ENCODE assay signal across 26 cellular contexts in genomic region chr19:12689581-12690216, GRCh38. TPM values are rescaled to one million over a fixed set of nuclear protein-coding genes. Genes with fewer than 3 reads are reported as not detected.
"Had no signal": no experiment of that assay in that cellular context is flagged by ENCODE, and none has a peak within 500 bp of the region (broad histone marks: within the 10 kb centered on the region; RNA-seq: fewer than 3 reads in every experiment).

No MANE protein-coding gene starts in this region.

- H3K4me3 ChIP-seq: ascending aorta, breast epithelium, gastrocnemius medialis, heart right ventricle, mucosa of descending colon, right atrium auricular region, stomach, testis, upper lobe of left lung had no signal

- H3K4me3 Mint-ChIP-seq: activated CD4-positive, alpha-beta T cell treated with anti-CD3 and anti-CD28 coated beads, Interleukin-2, amount 10 ng/mL, durations not matched to agents 7 days and 5 days; activated naive CD8-positive, alpha-beta T cell treated with anti-CD3 and anti-CD28 coated beads, Interleukin-2, amount 10 ng/mL, durations not matched to agents 7 days and 5 days; activated T-helper 1 cell treated with anti-CD3 and anti-CD28 coated beads, Interleukin-12 subunit alpha, Interleukin-12 subunit beta, Interleukin-2, Interleukin-4 antibody, amounts not matched to agents 30 ng/mL and 10 ng/mL and 1 ng/mL, durations not matched to agents 14 hours and 24 hours and 36 hours; endodermal cell; naive thymus-derived CD8-positive, alpha-beta T cell; T-helper 17 cell had no signal

- H3K36me3 Mint-ChIP-seq: activated naive CD8-positive, alpha-beta T cell treated with anti-CD3 and anti-CD28 coated beads, Interleukin-2, amount 10 ng/mL, durations not matched to agents 7 days and 5 days; naive thymus-derived CD8-positive, alpha-beta T cell had no signal

- H3K9me3 ChIP-seq: ascending aorta, breast epithelium, gastrocnemius medialis, heart right ventricle, mucosa of descending colon, right atrium auricular region, stomach, testis, upper lobe of left lung had no signal

- H3K27ac ChIP-seq: ascending aorta, breast epithelium, gastrocnemius medialis, heart right ventricle, right atrium auricular region, stomach, testis, upper lobe of left lung had no signal

- H3K4me1 Mint-ChIP-seq: activated naive CD8-positive, alpha-beta T cell treated with anti-CD3 and anti-CD28 coated beads, Interleukin-2, amount 10 ng/mL, durations not matched to agents 7 days and 5 days; endodermal cell had no signal

- H3K36me3 ChIP-seq: ascending aorta, breast epithelium, gastrocnemius medialis, right atrium auricular region had no signal

- H3K9me3 Mint-ChIP-seq: activated CD4-positive, alpha-beta T cell treated with anti-CD3 and anti-CD28 coated beads, Interleukin-2, amount 10 ng/mL, durations not matched to agents 7 days and 5 days; activated naive CD8-positive, alpha-beta T cell treated with anti-CD3 and anti-CD28 coated beads, Interleukin-2, amount 10 ng/mL, durations not matched to agents 7 days and 5 days; activated T-helper 1 cell treated with anti-CD3 and anti-CD28 coated beads, Interleukin-12 subunit alpha, Interleukin-12 subunit beta, Interleukin-2, Interleukin-4 antibody, amounts not matched to agents 30 ng/mL and 10 ng/mL and 1 ng/mL, durations not matched to agents 14 hours and 24 hours and 36 hours; endodermal cell; naive thymus-derived CD8-positive, alpha-beta T cell had no signal

- ATAC-seq: gastrocnemius medialis; mucosa of descending colon; naive thymus-derived CD8-positive, alpha-beta T cell; T-helper 17 cell had no signal

- DNase-seq: activated CD4-positive, alpha-beta T cell treated with anti-CD3 and anti-CD28 coated beads, Interleukin-2, amount 10 ng/mL, durations not matched to agents 7 days and 5 days; activated CD4-positive, CD25-positive, alpha-beta regulatory T cell; activated CD8-positive, alpha-beta memory T cell treated with anti-CD3 and anti-CD28 coated beads for 24 hours; activated naive CD8-positive, alpha-beta T cell treated with anti-CD3 and anti-CD28 coated beads, Interleukin-2, amount 10 ng/mL, durations not matched to agents 7 days and 5 days; endodermal cell; gastrocnemius medialis; heart right ventricle; naive thymus-derived CD8-positive, alpha-beta T cell; nucleus accumbens; small intestine; stimulated activated CD4-positive, alpha-beta T cell treated with anti-CD3 and anti-CD28 coated beads, Interleukin-4, amount 100 ng/mL, for 4 hours; stimulated activated CD8-positive, alpha-beta memory T cell treated with anti-CD3 and anti-CD28 coated beads, Interleukin-4, amount 100 ng/mL, for 48 hours; stomach; T-helper 17 cell; testis had no signal

- H3K27ac Mint-ChIP-seq: activated naive CD8-positive, alpha-beta T cell treated with anti-CD3 and anti-CD28 coated beads, Interleukin-2, amount 10 ng/mL, durations not matched to agents 7 days and 5 days; activated T-helper 1 cell treated with anti-CD3 and anti-CD28 coated beads, Interleukin-12 subunit alpha, Interleukin-12 subunit beta, Interleukin-2, Interleukin-4 antibody, amounts not matched to agents 30 ng/mL and 10 ng/mL and 1 ng/mL, durations not matched to agents 14 hours and 24 hours and 36 hours; endodermal cell; naive thymus-derived CD8-positive, alpha-beta T cell; progenitor cell of endocrine pancreas; T-helper 17 cell had no signal

- H3K27me3 ChIP-seq: ascending aorta, breast epithelium, gastrocnemius medialis, heart right ventricle, right atrium auricular region, stomach, testis, upper lobe of left lung had no signal

- H3K27me3 Mint-ChIP-seq: activated CD4-positive, alpha-beta T cell treated with anti-CD3 and anti-CD28 coated beads, Interleukin-2, amount 10 ng/mL, durations not matched to agents 7 days and 5 days; activated naive CD8-positive, alpha-beta T cell treated with anti-CD3 and anti-CD28 coated beads, Interleukin-2, amount 10 ng/mL, durations not matched to agents 7 days and 5 days; naive thymus-derived CD8-positive, alpha-beta T cell; progenitor cell of endocrine pancreas; T-helper 17 cell had no signal

- H3K4me1 ChIP-seq: ascending aorta, breast epithelium, gastrocnemius medialis, heart right ventricle, right atrium auricular region, testis had no signal

RNA-seq across cellular contexts. Expression of gene GNG14, which starts 1.9 kb away (rescaled TPM):
- total RNA-seq: activated CD4-positive, alpha-beta T cell treated with anti-CD3 and anti-CD28 coated beads, Interleukin-2, amount 10 ng/mL, durations not matched to agents 7 days and 5 days; activated naive CD8-positive, alpha-beta T cell treated with anti-CD3 and anti-CD28 coated beads, Interleukin-2, amount 10 ng/mL, durations not matched to agents 7 days and 5 days; ascending aorta; breast epithelium; cerebellum; dermis microvascular lymphatic vessel endothelial cell; endodermal cell; epithelial cell of proximal tubule; gastrocnemius medialis; heart right ventricle; lung microvascular endothelial cell; mucosa of descending colon; naive thymus-derived CD8-positive, alpha-beta T cell; progenitor cell of endocrine pancreas; right atrium auricular region; stomach; T-helper 17 cell; upper lobe of left lung had no signal
